Comparison of ENCODE assay signal across 8 cellular contexts in the genomic region with DNA sequence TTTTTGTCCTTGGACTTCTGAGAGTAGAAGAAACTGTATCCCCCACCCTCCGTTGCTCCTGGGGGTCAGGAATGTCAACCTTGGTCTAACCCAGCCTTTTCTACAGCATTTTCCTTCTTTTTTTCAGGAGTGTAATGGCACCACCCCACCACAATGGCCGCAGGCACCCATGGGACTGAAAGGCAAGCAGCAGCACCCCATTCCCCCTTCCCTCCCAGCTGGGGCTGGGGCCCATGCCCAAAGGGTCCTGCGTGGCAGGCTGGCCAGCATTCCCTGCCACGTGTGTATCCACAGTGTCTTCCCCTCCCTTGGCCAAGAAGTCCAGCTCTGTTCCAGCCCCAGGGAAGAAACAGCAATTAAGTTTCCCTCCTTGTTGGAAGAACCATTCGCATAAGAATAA.
"Had no signal": no experiment of that assay in that cellular context is flagged by ENCODE, and none has a peak within 500 bp of the region (broad histone marks: within the 10 kb centered on the region; RNA-seq: fewer than 3 reads in every experiment).

No MANE protein-coding gene starts in this region.

- H3K9ac ChIP-seq: GM23248 had no signal

- H3K27ac ChIP-seq: GM23248 had no signal

- FAIRE-seq: H54, HTR-8/SVneo, K562 had no signal

- DNase-seq: GM23248, GOT3, H9, HCEC 1CT, IMR-90 had no signal

- H3K4me3 ChIP-seq: GM23248, K562 had no signal

- H2AFZ ChIP-seq: GM23248 had no signal

- ATAC-seq: K562 had no signal
